ENCODE assay signal across 9 cellular contexts in genomic region chr15:72796210-72796514, GRCh38. TPM values are rescaled to one million over a fixed set of nuclear protein-coding genes. Genes with fewer than 3 reads are reported as not detected.
DNase-seq lines count a peak whose midpoint lies in the region; ATAC-seq, FAIRE-seq and TF ChIP-seq lines count a peak whose summit lies in the region.
"Had no signal": no experiment of that assay in that cellular context is flagged by ENCODE, and none has a peak within 500 bp of the region (broad histone marks: within the 10 kb centered on the region; RNA-seq: fewer than 3 reads in every experiment).

No MANE protein-coding gene starts in this region.

- H3K9ac ChIP-seq in OCI-LY1 (ENCODE audit: low read length), result no peak overlapping the region

- H3K79me2 ChIP-seq in OCI-LY1 (ENCODE audit: insufficient read depth, low read length), result no peaks in the 10 kb centered on the region

- no peak for ATAC-seq in effector memory CD8-positive, alpha-beta T cell (replicated peaks)
- ATAC-seq in HG03354 (IDR thresholded peaks at IDR 0.05; ENCODE audit: poor library complexity, severe bottlenecking, unreplicated experiment), result no peak

- H3K9me3 Mint-ChIP-seq in effector memory CD8-positive, alpha-beta T cell, result no peaks in the 10 kb centered on the region
- no peaks in the 10 kb centered on the region for H3K9me3 Mint-ChIP-seq in osteocyte (ENCODE audit: unreplicated experiment)

- H3K36me3 ChIP-seq in OCI-LY1 (ENCODE audit: insufficient read depth, low read length), result no peaks in the 10 kb centered on the region

- no peak overlapping the region for H3K4me3 ChIP-seq in OCI-LY1 (ENCODE audit: low read depth, low read length, poor library complexity, severe bottlenecking)
- H3K4me3 ChIP-seq: body of pancreas had no signal

- TF ChIP-seq CTCF in OCI-LY1 (IDR thresholded peaks at IDR 0.05; ENCODE audit: low read length), result no peak
- TF ChIP-seq CTCF in osteocyte (IDR thresholded peaks at IDR 0.05), result no peak

- H3F3A ChIP-seq in OCI-LY1 (ENCODE audit: insufficient read depth, low read length), result no peaks in the 10 kb centered on the region

- DNase-seq in Daoy (ENCODE audit: low read depth) (peak; percentile 72), osteocyte (ENCODE audit: extremely low spot score, unreplicated experiment) (no peak), GM19240 (ENCODE audit: insufficient read length, low spot score) (no peak), GM19239 (ENCODE audit: insufficient read length, low spot score) (no peak), caudate nucleus (lab: John Stamatoyannopoulos, UW) (no peak)
- DNase-seq in effector memory CD8-positive, alpha-beta T cell, result no peak

- H3K27ac Mint-ChIP-seq in effector memory CD8-positive, alpha-beta T cell, result peak overlapping the region in 1 of 2 donors; percentile 92
- H3K27ac Mint-ChIP-seq in osteocyte (ENCODE audit: unreplicated experiment), result no peak overlapping the region

- no peaks in the 10 kb centered on the region for H3K9me3 ChIP-seq in OCI-LY1 (ENCODE audit: low read length)
- H3K9me3 ChIP-seq: body of pancreas had no signal

- peaks cover 8% of the 10 kb centered on the region for H3K36me3 Mint-ChIP-seq in effector memory CD8-positive, alpha-beta T cell (ENCODE audit: insufficient read depth)
- no peaks in the 10 kb centered on the region for H3K36me3 Mint-ChIP-seq in osteocyte (ENCODE audit: unreplicated experiment)

- no peaks in the 10 kb centered on the region for H4K20me1 ChIP-seq in OCI-LY1 (ENCODE audit: insufficient read depth, low read length)

- peak overlapping the region; percentile 87 to 92 for H3K4me3 Mint-ChIP-seq in effector memory CD8-positive, alpha-beta T cell
- H3K4me3 Mint-ChIP-seq in osteocyte (ENCODE audit: unreplicated experiment), result peak overlapping the region; percentile 72

- H3K27ac ChIP-seq in OCI-LY1 (ENCODE audit: low read depth, low read length, poor library complexity, severe bottlenecking) (no peak overlapping the region), caudate nucleus (ENCODE audit: low read depth, low read length) (no peak overlapping the region)
- H3K27ac ChIP-seq: body of pancreas had no signal

- H2AFZ ChIP-seq in OCI-LY1 (ENCODE audit: low read length), result no peak overlapping the region

- H3K4me1 Mint-ChIP-seq in effector memory CD8-positive, alpha-beta T cell (ENCODE audit: low read depth in 2 of 2), result peaks cover 7 to 13% of the 10 kb centered on the region in 2 donors
- peaks cover 7% of the 10 kb centered on the region for H3K4me1 Mint-ChIP-seq in osteocyte (ENCODE audit: unreplicated experiment)

- no peaks in the 10 kb centered on the region for H3K27me3 ChIP-seq in OCI-LY1 (ENCODE audit: insufficient read depth, low read length)
- H3K27me3 ChIP-seq: body of pancreas had no signal

- peaks cover 13 to 20% of the 10 kb centered on the region in 2 donors for H3K27me3 Mint-ChIP-seq in effector memory CD8-positive, alpha-beta T cell
- peaks cover 19% of the 10 kb centered on the region for H3K27me3 Mint-ChIP-seq in osteocyte (ENCODE audit: unreplicated experiment)

- H3K4me1 ChIP-seq in OCI-LY1 (ENCODE audit: insufficient read depth, low read length, severe bottlenecking), result peaks cover 5% of the 10 kb centered on the region

- FAIRE-seq in GM19239 (lab: Jason Lieb, UNC), result no peak

- no peaks in the 10 kb centered on the region for H3K9me2 ChIP-seq in OCI-LY1 (ENCODE audit: low read depth, low read length)

- peak overlapping the region; percentile 76; the same call in 1 of the 2 replicates for H3K4me2 ChIP-seq in OCI-LY1 (ENCODE audit: low read length)

RNA-seq across cellular contexts. Expression of gene ADPGK, which starts 12.6 kb away (rescaled TPM):
- total RNA-seq in Daoy (2014; rRNA removed; shearing (Covaris generic)), result 52.6 and 73.3 TPM in 2 replicates
- total RNA-seq in osteocyte, result 45.6 and 51.8 TPM in 2 replicates
